ENCODE assay signal across 6 cellular contexts in the genomic region with DNA sequence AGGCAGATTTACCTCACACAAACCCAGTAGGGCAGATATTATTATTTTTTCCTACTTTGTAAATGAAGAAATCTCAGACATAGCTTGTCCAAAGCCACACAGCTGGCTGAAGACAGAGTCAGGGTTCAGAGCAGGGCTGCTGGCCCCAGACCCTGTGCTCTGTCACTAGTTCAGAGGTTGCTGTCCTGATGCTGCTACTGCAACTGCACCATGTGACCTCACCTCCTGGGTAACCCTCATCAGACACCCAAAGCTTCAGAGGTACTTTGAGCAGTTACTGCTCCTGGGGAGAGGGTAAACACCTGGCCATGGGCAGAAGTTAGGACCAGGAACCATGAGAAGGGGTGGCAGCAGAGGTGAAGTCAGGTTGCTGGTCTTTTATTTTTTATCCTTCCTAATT.
"Had no signal": no experiment of that assay in that cellular context is flagged by ENCODE, and none has a peak within 500 bp of the region (broad histone marks: within the 10 kb centered on the region; RNA-seq: fewer than 3 reads in every experiment).

No MANE protein-coding gene starts in this region.

- H3K36me3 Mint-ChIP-seq: IgD-negative memory B cell had no signal

- H3K4me1 Mint-ChIP-seq: H9, IgD-negative memory B cell had no signal

- FAIRE-seq: HTR-8/SVneo had no signal

- H3K27ac Mint-ChIP-seq: H9, IgD-negative memory B cell had no signal

- H3K4me3 Mint-ChIP-seq: H9 had no signal

- DNase-seq: GOT3, H9, HCEC 1CT, KG1 had no signal

- H3K27me3 Mint-ChIP-seq: IgD-negative memory B cell had no signal

- H3K9me3 Mint-ChIP-seq: H9 had no signal
